ENCODE assay signal across 8 cellular contexts in genomic region chr5:141650851-141651727, GRCh38. TPM values are rescaled to one million over a fixed set of nuclear protein-coding genes. Genes with fewer than 3 reads are reported as not detected.
DNase-seq lines count a peak whose midpoint lies in the region; ATAC-seq and TF ChIP-seq lines count a peak whose summit lies in the region.

FCHSD1 (minus strand) TSS chr5:141651418; CDS start chr5:141651368, 50 bp downstream.

- no peaks in the 10 kb centered on the region for H3K9me3 Mint-ChIP-seq in activated naive CD4-positive, alpha-beta T cell treated with anti-CD3 and anti-CD28 coated beads, Interleukin-2, amount 10 ng/mL, durations not matched to agents 7 days and 5 days
- H3K9me3 Mint-ChIP-seq in osteocyte (ENCODE audit: unreplicated experiment) = no peaks in the 10 kb centered on the region

- H3K9me3 ChIP-seq in testis = no peaks in the 10 kb centered on the region

- H3K36me3 Mint-ChIP-seq in activated naive CD4-positive, alpha-beta T cell treated with anti-CD3 and anti-CD28 coated beads, Interleukin-2, amount 10 ng/mL, durations not matched to agents 7 days and 5 days = peaks cover 8% of the 10 kb centered on the region
- peaks cover 2% of the 10 kb centered on the region for H3K36me3 Mint-ChIP-seq in osteocyte (ENCODE audit: unreplicated experiment)

- H3K27ac ChIP-seq in testis = no peak within 1 kb of the TSS

- peak; percentile 92 for DNase-seq in COLO829 (ENCODE audit: low spot score)
- peak; percentile 84 for DNase-seq in HK-2 (ENCODE audit: unreplicated experiment)
- DNase-seq in SK-MEL-5 (ENCODE audit: low read depth, low spot score) = peak; percentile 75
- peak; percentile 89 for DNase-seq in activated naive CD4-positive, alpha-beta T cell treated with anti-CD3 and anti-CD28 coated beads, Interleukin-2, amount 10 ng/mL, durations not matched to agents 7 days and 5 days
- DNase-seq in glomerular visceral epithelial cell (ENCODE audit: extremely low spot score) = peak; percentile 87
- DNase-seq in osteocyte (ENCODE audit: extremely low spot score, unreplicated experiment) = peak; percentile 95
- DNase-seq in testis = peak; percentile 90

- TF ChIP-seq CTCF in osteocyte (IDR thresholded peaks at IDR 0.05) (no peak), testis (IDR thresholded peaks at IDR 0.05) (no peak)

- H3K4me3 Mint-ChIP-seq in activated naive CD4-positive, alpha-beta T cell treated with anti-CD3 and anti-CD28 coated beads, Interleukin-2, amount 10 ng/mL, durations not matched to agents 7 days and 5 days = peak within 1 kb of the TSS; percentile 89
- H3K4me3 Mint-ChIP-seq in osteocyte (ENCODE audit: unreplicated experiment) = peak within 1 kb of the TSS; percentile 99

- peaks cover 24% of the 10 kb centered on the region for H3K27me3 Mint-ChIP-seq in activated naive CD4-positive, alpha-beta T cell treated with anti-CD3 and anti-CD28 coated beads, Interleukin-2, amount 10 ng/mL, durations not matched to agents 7 days and 5 days
- no peaks in the 10 kb centered on the region for H3K27me3 Mint-ChIP-seq in osteocyte (ENCODE audit: unreplicated experiment)

- intact Hi-C loops in testis (cut with DNase I; ENCODE audit: low total_unique reads) = no loop called here

- peak within 1 kb of the TSS; percentile 80 for H3K27ac Mint-ChIP-seq in activated naive CD4-positive, alpha-beta T cell treated with anti-CD3 and anti-CD28 coated beads, Interleukin-2, amount 10 ng/mL, durations not matched to agents 7 days and 5 days
- H3K27ac Mint-ChIP-seq in osteocyte (ENCODE audit: unreplicated experiment) = peak within 1 kb of the TSS; percentile 87

- H3K27me3 ChIP-seq in testis = no peaks in the 10 kb centered on the region

- H3K36me3 ChIP-seq in testis (ENCODE audit: low read depth, missing control alignments) = no peaks in the 10 kb centered on the region

- peaks cover 36% of the 10 kb centered on the region for H3K4me1 Mint-ChIP-seq in activated naive CD4-positive, alpha-beta T cell treated with anti-CD3 and anti-CD28 coated beads, Interleukin-2, amount 10 ng/mL, durations not matched to agents 7 days and 5 days
- peaks cover 9% of the 10 kb centered on the region for H3K4me1 Mint-ChIP-seq in osteocyte (ENCODE audit: unreplicated experiment)

- CTCF ChIA-PET in activated naive CD4-positive, alpha-beta T cell treated with anti-CD3 and anti-CD28 coated beads, Interleukin-2, amount 10 ng/mL, durations not matched to agents 7 days and 5 days (lab: Charles Lee) = interaction anchor here (0.8 to 1.1 kb wide), 6 partner anchors 13 to 318 kb away, joined by 3 to 6 read pairs (median 4); partner anchors contain the start of gene RNF14

- H3K4me3 ChIP-seq in testis = peak within 1 kb of the TSS; percentile 44 to 59

- TF ChIP-seq POLR2A in testis (IDR thresholded peaks at IDR 0.05) = no peak

- peak; percentile 97 for ATAC-seq in GM19463 (IDR thresholded peaks at IDR 0.05; ENCODE audit: unreplicated experiment)

- in situ Hi-C loops in SK-MEL-5 (cut with HindIII; ENCODE audit: low pct_unique_long_range_greater_than_20kb, low sequenced_read_pairs) = no loop called here

- 4 to 17% methylated on average over 14 to 50 of the region's 50 CpGs for WGBS in testis, 2 donors

- H3K4me1 ChIP-seq in testis = peaks cover 5% of the 10 kb centered on the region

RNA-seq across cellular contexts. Expression of gene FCHSD1, which starts in this region (rescaled TPM):
- total RNA-seq in SK-MEL-5 (2014; rRNA removed; shearing (Covaris generic)) = 12.6 and 17.4 TPM in 2 replicates
- 9.8 and 12.7 TPM in 2 replicates for polyA plus RNA-seq in SK-MEL-5 (2015; cell fraction: cytosol; rRNA removed)
- polyA plus RNA-seq in SK-MEL-5 (2015; cell fraction: nucleus; rRNA removed) = 261 and 309 TPM in 2 replicates
- total RNA-seq in osteocyte (23.2 and 28.6 TPM in 2 replicates), testis (10 to 100 TPM; 19.3 to 21.3 TPM)
- polyA plus RNA-seq in testis (ENCODE audit: insufficient read depth, low read depth, low replicate concordance) = 12.9 TPM
